ENCODE assay signal across 17 cellular contexts in the genomic region with DNA sequence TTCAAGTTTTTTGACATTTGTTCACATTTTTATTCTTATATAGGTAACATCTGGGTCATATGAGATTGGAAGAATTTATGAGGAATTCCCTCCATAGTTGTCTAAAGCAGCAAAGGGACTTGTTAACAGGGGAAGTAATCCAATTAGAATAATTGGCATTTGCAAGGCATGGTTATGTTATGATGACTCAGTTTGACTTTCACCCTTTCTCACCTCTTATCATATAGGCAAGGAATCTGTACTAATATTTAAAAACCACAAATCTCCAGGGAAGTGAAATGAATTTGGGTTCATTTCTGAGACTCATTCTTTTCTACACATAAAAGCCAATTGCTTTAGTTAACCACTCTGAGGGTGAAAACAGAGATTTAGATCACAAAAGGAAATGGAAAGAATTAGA.
DNase-seq lines count a peak whose midpoint lies in the region; ATAC-seq and TF ChIP-seq lines count a peak whose summit lies in the region.
"Had no signal": no experiment of that assay in that cellular context is flagged by ENCODE, and none has a peak within 500 bp of the region (broad histone marks: within the 10 kb centered on the region; RNA-seq: fewer than 3 reads in every experiment).

No MANE protein-coding gene starts in this region.

- TF ChIP-seq CTCF in natural killer cell (IDR thresholded peaks at IDR 0.05), result no peak

- DNase-seq in EL (peak; percentile 41), fibroblast of peridontal ligament (ENCODE audit: extremely low read depth) (peak; percentile 13), Right ventricle myocardium superior (no peak), natural killer cell (no peak), mucosa of gallbladder (ENCODE audit: low spot score) (no peak)
- DNase-seq: C1 segment of cervical spinal cord, DND-41, GF-D8, GOT3, MG63, NCI-H1092 treated with DMSO at 0.1 percent for 48 hours, NCI-H1694, NCI-H2227 treated with DMSO at 0.1 percent for 48 hours, NCI-H69, SIG-M5 had no signal

- H3K9me3 Mint-ChIP-seq in natural killer cell, result peaks cover 2 to 6% of the 10 kb centered on the region in 2 donors

- intact Hi-C loops in Right ventricle myocardium superior (cut with DNase I), result no loop called here
- intact Hi-C loops in natural killer cell (cut with micrococcal nuclease), result no loop called here

- ATAC-seq in SK-N-SH treated with all-trans-retinoic acid at 6 μM for 48 hours, result peak; percentile 32
- ATAC-seq in Right ventricle myocardium superior (ENCODE audit: poor library complexity), result no peak
- ATAC-seq in HG03571 (IDR thresholded peaks at IDR 0.05; ENCODE audit: unreplicated experiment), result no peak
- no peak for ATAC-seq in natural killer cell

- H3K36me3 Mint-ChIP-seq in natural killer cell, result no peaks in the 10 kb centered on the region

- H3K27ac Mint-ChIP-seq in natural killer cell, result no peak overlapping the region

- H3K4me3 Mint-ChIP-seq in natural killer cell, result no peak overlapping the region

- no peaks in the 10 kb centered on the region for H3K27me3 Mint-ChIP-seq in natural killer cell (ENCODE audit: low read depth in 2 of 2)

- no peaks in the 10 kb centered on the region for H3K4me1 Mint-ChIP-seq in natural killer cell

TF ChIP-seq in SK-N-SH treated with all-trans-retinoic acid at 6 μM for 48 hours, 23 proteins besides CTCF, POLR2A, EP300 and RAD21:
- TF ChIP-seq OSR1 (CRISPR knock-in tag; IDR thresholded peaks at IDR 0.05), result no peak
- TF ChIP-seq ZNF70 (CRISPR knock-in tag; IDR thresholded peaks at IDR 0.05), result no peak
- no peak for TF ChIP-seq ZFP3 (CRISPR knock-in tag; IDR thresholded peaks at IDR 0.05)

Comparison
In these comparisons a context has a peak if more than half of its experiments do, and no peak if none do; other contexts are left out.
1. DNase-seq: peak in EL (single experiment) and fibroblast of peridontal ligament (single experiment); none in Right ventricle myocardium superior (single experiment), natural killer cell (single experiment) and mucosa of gallbladder (single experiment).